ENCODE assay signal across 25 cellular contexts in genomic region chr1:65389296-65389695, GRCh38. TPM values are rescaled to one million over a fixed set of nuclear protein-coding genes. Genes with fewer than 3 reads are reported as not detected.
DNase-seq lines count a peak whose midpoint lies in the region; TF ChIP-seq lines count a peak whose summit lies in the region.
"Had no signal": no experiment of that assay in that cellular context is flagged by ENCODE, and none has a peak within 500 bp of the region (broad histone marks: within the 10 kb centered on the region; RNA-seq: fewer than 3 reads in every experiment).

No MANE protein-coding gene starts in this region.

- intact Hi-C loops in activated CD4-positive, alpha-beta memory T cell treated with anti-CD3 and anti-CD28 coated beads for 36 hours (cut with micrococcal nuclease): no loop called here

- H3K27me3 Mint-ChIP-seq in activated CD4-positive, alpha-beta memory T cell treated with anti-CD3 and anti-CD28 coated beads for 36 hours: no peaks in the 10 kb centered on the region
- no peaks in the 10 kb centered on the region for H3K27me3 Mint-ChIP-seq in nephron progenitor cell (ENCODE audit: low read depth, poor library complexity)
- H3K27me3 Mint-ChIP-seq: activated CD4-positive, alpha-beta T cell treated with anti-CD3 and anti-CD28 coated beads, Interleukin-2, amount 10 ng/mL, durations not matched to agents 7 days and 5 days; activated naive CD8-positive, alpha-beta T cell treated with anti-CD3 and anti-CD28 coated beads, Interleukin-2, amount 50 U/mL, for 24 hours had no signal

- POLR2A ChIA-PET in activated CD4-positive, alpha-beta memory T cell treated with anti-CD3 and anti-CD28 coated beads for 36 hours (lab: Charles Lee): interaction anchor here (1.0 kb wide), 1 partner anchor 31 kb away, joined by 3 read pairs; the partner anchor contains the start of genes LEPR and LEPROT

- CTCF ChIA-PET in activated CD4-positive, alpha-beta memory T cell treated with anti-CD3 and anti-CD28 coated beads for 36 hours (lab: Charles Lee): no interaction called here

- no peak overlapping the region for H3K4me3 ChIP-seq in fibroblast of mammary gland (ENCODE audit: control insufficient read depth, low read depth, low read length)
- H3K4me3 ChIP-seq: BLaER1, lung had no signal

- H3K27ac Mint-ChIP-seq in activated CD4-positive, alpha-beta memory T cell treated with anti-CD3 and anti-CD28 coated beads for 36 hours: peak overlapping the region; percentile 21
- H3K27ac Mint-ChIP-seq in nephron progenitor cell: no peak overlapping the region
- H3K27ac Mint-ChIP-seq: activated CD4-positive, alpha-beta T cell treated with anti-CD3 and anti-CD28 coated beads, Interleukin-2, amount 10 ng/mL, durations not matched to agents 7 days and 5 days; activated naive CD8-positive, alpha-beta T cell treated with anti-CD3 and anti-CD28 coated beads, Interleukin-2, amount 50 U/mL, for 24 hours had no signal

- TF ChIP-seq CTCF in fibroblast of mammary gland (conservative IDR thresholded peaks at IDR 0.05; ENCODE audit: control insufficient read depth, insufficient read depth, low read depth, low read length) (no peak), nephron progenitor cell (IDR thresholded peaks at IDR 0.05) (no peak)

- DNase-seq in A172 (ENCODE audit: low spot score): peak; percentile 8
- DNase-seq in HT1080 (ENCODE audit: low read depth): peak; percentile 71
- no peak for DNase-seq in activated CD4-positive, alpha-beta memory T cell treated with anti-CD3 and anti-CD28 coated beads for 36 hours
- DNase-seq in fibroblast of mammary gland (ENCODE audit: low read depth): peak; percentile 18
- DNase-seq in stimulated activated CD4-positive, alpha-beta T cell treated with anti-CD3 and anti-CD28 coated beads, Interleukin-12 subunit alpha, Interleukin-12 subunit beta, amount 100 ng/mL, for 4 hours: no peak
- DNase-seq in HCEC 1CT: no peak
- no peak for DNase-seq in nephron progenitor cell
- DNase-seq: activated CD4-positive, alpha-beta T cell treated with anti-CD3 and anti-CD28 coated beads, Interleukin-2, amount 10 ng/mL, durations not matched to agents 7 days and 5 days; activated CD8-positive, alpha-beta memory T cell treated with anti-CD3 and anti-CD28 coated beads, Interleukin-2, amount 50 U/mL, for 48 hours; activated gamma-delta T cell treated with Interleukin-2 at 50 U/mL for 16 hours; activated naive CD8-positive, alpha-beta T cell treated with anti-CD3 and anti-CD28 coated beads, Interleukin-2, amount 50 U/mL, for 24 hours; DMS153; head of caudate nucleus; kidney glomerular epithelial cell; MV-4-11; NCI-H1436 treated with DMSO at 0.1 percent for 48 hours; NCI-H2107; NCI-H446 treated with DMSO at 0.1 percent for 48 hours; OCI-M1; posterior cingulate gyrus; right cardiac atrium; stimulated activated CD4-positive, alpha-beta T cell treated with anti-CD3 and anti-CD28 coated beads, Interleukin-2, amount 100 ng/mL, for 48 hours; trophoblast cell had no signal

- H3K9me3 Mint-ChIP-seq in activated CD4-positive, alpha-beta memory T cell treated with anti-CD3 and anti-CD28 coated beads for 36 hours: no peaks in the 10 kb centered on the region
- H3K9me3 Mint-ChIP-seq in nephron progenitor cell: peaks cover 3% of the 10 kb centered on the region
- H3K9me3 Mint-ChIP-seq: activated naive CD8-positive, alpha-beta T cell treated with anti-CD3 and anti-CD28 coated beads, Interleukin-2, amount 50 U/mL, for 24 hours had no signal

- H3K4me3 Mint-ChIP-seq in activated CD4-positive, alpha-beta memory T cell treated with anti-CD3 and anti-CD28 coated beads for 36 hours: no peak overlapping the region
- no peak overlapping the region for H3K4me3 Mint-ChIP-seq in nephron progenitor cell
- H3K4me3 Mint-ChIP-seq: activated CD4-positive, alpha-beta T cell treated with anti-CD3 and anti-CD28 coated beads, Interleukin-2, amount 10 ng/mL, durations not matched to agents 7 days and 5 days; activated naive CD8-positive, alpha-beta T cell treated with anti-CD3 and anti-CD28 coated beads, Interleukin-2, amount 50 U/mL, for 24 hours had no signal

- peaks cover under 1% of the 10 kb centered on the region for H3K36me3 Mint-ChIP-seq in activated CD4-positive, alpha-beta memory T cell treated with anti-CD3 and anti-CD28 coated beads for 36 hours
- H3K36me3 Mint-ChIP-seq in nephron progenitor cell (ENCODE audit: low read depth): no peaks in the 10 kb centered on the region

- peaks cover 26% of the 10 kb centered on the region for H3K4me1 Mint-ChIP-seq in activated CD4-positive, alpha-beta memory T cell treated with anti-CD3 and anti-CD28 coated beads for 36 hours (ENCODE audit: low read depth)
- no peaks in the 10 kb centered on the region for H3K4me1 Mint-ChIP-seq in nephron progenitor cell

RNA-seq across cellular contexts. Expression of gene LEPR, which starts 31.2 kb away (rescaled TPM):
- total RNA-seq in A172 (2014; rRNA removed; shearing (Covaris generic)): 3.0 and 3.1 TPM in 2 replicates
- total RNA-seq in HT1080 (2014; rRNA removed; shearing (Covaris generic)): 1.2 and 1.5 TPM in 2 replicates
- polyA plus RNA-seq in HT1080 (2015; cell fraction: cytosol; rRNA removed): 3.3 and 5.3 TPM in 2 replicates
- 3.8 and 4.2 TPM in 2 replicates for polyA plus RNA-seq in HT1080 (2015; cell fraction: nucleus; rRNA removed)
- 1 to 10 TPM; 5.0 to 5.2 TPM for total RNA-seq in activated CD4-positive, alpha-beta memory T cell treated with anti-CD3 and anti-CD28 coated beads for 36 hours

RNA-seq across cellular contexts. Expression of gene LEPROT, which starts 31.2 kb away (rescaled TPM):
- total RNA-seq in A172 (2014; rRNA removed; shearing (Covaris generic)): 62.6 and 64.1 TPM in 2 replicates
- total RNA-seq in HT1080 (2014; rRNA removed; shearing (Covaris generic)): 26.6 and 30.1 TPM in 2 replicates
- polyA plus RNA-seq in HT1080 (2015; cell fraction: cytosol; rRNA removed): 36.5 and 52.6 TPM in 2 replicates
- 65.4 and 75.4 TPM in 2 replicates for polyA plus RNA-seq in HT1080 (2015; cell fraction: nucleus; rRNA removed)
- total RNA-seq in activated CD4-positive, alpha-beta memory T cell treated with anti-CD3 and anti-CD28 coated beads for 36 hours: 10 to 100 TPM; 17.9 to 19.6 TPM

Comparison
In these comparisons a context has a peak if more than half of its experiments do, and no peak if none do; other contexts are left out.
1. DNase-seq: peak in A172 (single experiment), HT1080 (single experiment) and fibroblast of mammary gland (single experiment); none in activated CD4-positive, alpha-beta memory T cell treated with anti-CD3 and anti-CD28 coated beads for 36 hours (single experiment), stimulated activated CD4-positive, alpha-beta T cell treated with anti-CD3 and anti-CD28 coated beads, Interleukin-12 subunit alpha, Interleukin-12 subunit beta, amount 100 ng/mL, for 4 hours (single experiment), HCEC 1CT (single experiment) and nephron progenitor cell (single experiment).